Comparison of ENCODE assay signal across 21 cellular contexts in genomic region chr10:102832987-102833386, GRCh38. TPM values are rescaled to one million over a fixed set of nuclear protein-coding genes. Genes with fewer than 3 reads are reported as not detected.
DNase-seq lines count a peak whose midpoint lies in the region; ATAC-seq, FAIRE-seq and TF ChIP-seq lines count a peak whose summit lies in the region.
"Had no signal": no experiment of that assay in that cellular context is flagged by ENCODE, and none has a peak within 500 bp of the region (broad histone marks: within the 10 kb centered on the region; RNA-seq: fewer than 3 reads in every experiment).

No MANE protein-coding gene starts in this region.

- dilution Hi-C loops in keratinocyte (cut with MboI; ENCODE audit: extremely low pct_ligation_motif_present, low sequenced_read_pairs): loop anchor here (25.0 kb wide), 1 partner anchor 254 kb away; no protein-coding TSS in a partner anchor

- H3K27ac ChIP-seq in adrenal gland (peak overlapping the region in 4 of 5 donors; percentile 20 to 92 (median 63)), keratinocyte (ENCODE audit: control insufficient read depth, insufficient read depth, low read length) (no peak overlapping the region)
- H3K27ac ChIP-seq: BLaER1, PC-9, SJCRH30 had no signal

- H3K27me3 ChIP-seq in adrenal gland (no peaks in the 10 kb centered on the region), keratinocyte (ENCODE audit: control insufficient read depth, extremely low read depth, insufficient read depth, low read length) (no peaks in the 10 kb centered on the region)
- H3K27me3 ChIP-seq: BLaER1, SJCRH30 had no signal

- no peak for ATAC-seq in HG02610 (IDR thresholded peaks at IDR 0.05; ENCODE audit: unreplicated experiment)
- ATAC-seq: CD8-positive, alpha-beta T cell had no signal

- peaks cover 0 to 44% of the 10 kb centered on the region in 2 donors for H3K36me3 ChIP-seq in adrenal gland (replicated peaks in 1 of 2)
- H3K36me3 ChIP-seq in keratinocyte (ENCODE audit: control insufficient read depth in 2 of 2, extremely low read depth in 1 of 2, insufficient read depth in 2 of 2, low read length in 2 of 2): no peaks in the 10 kb centered on the region
- H3K36me3 ChIP-seq: BLaER1, SJCRH30 had no signal

- no peak for TF ChIP-seq CTCF in adrenal gland (IDR thresholded peaks at IDR 0.05)
- TF ChIP-seq CTCF in keratinocyte (optimal IDR thresholded peaks at IDR 0.05 in 1 of 3, IDR thresholded peaks at IDR 0.05 in 1 of 3, conservative IDR thresholded peaks at IDR 0.05 in 1 of 3; ENCODE audit: extremely low read depth in 1 of 3, insufficient read depth in 2 of 3, low read length in 3 of 3): no peak

- peak; percentile 17 for FAIRE-seq in keratinocyte (lab: Jason Lieb, UNC)

- no peaks in the 10 kb centered on the region for H4K20me1 ChIP-seq in keratinocyte (ENCODE audit: control insufficient read depth, extremely low read depth, insufficient read depth, low read length)
- H4K20me1 ChIP-seq: BLaER1 had no signal

- no peak overlapping the region for H2AFZ ChIP-seq in keratinocyte (ENCODE audit: control insufficient read depth, low read length)
- H2AFZ ChIP-seq: PC-9 had no signal

- H3K4me1 ChIP-seq in adrenal gland (replicated peaks in 1 of 2) (peaks cover 0 to 10% of the 10 kb centered on the region in 2 donors), keratinocyte (ENCODE audit: control insufficient read depth, extremely low read depth, insufficient read depth, low read length) (peaks cover 2% of the 10 kb centered on the region)
- H3K4me1 ChIP-seq: BLaER1, SJCRH30 had no signal

- H3K9ac ChIP-seq in keratinocyte (ENCODE audit: control insufficient read depth, extremely low read depth, insufficient read depth, low read length): no peak overlapping the region
- H3K9ac ChIP-seq: BLaER1 had no signal

- H3K9me1 ChIP-seq in keratinocyte (ENCODE audit: control insufficient read depth, extremely low read depth, insufficient read depth, low read length): no peaks in the 10 kb centered on the region

- H3K79me2 ChIP-seq in keratinocyte (ENCODE audit: control insufficient read depth, insufficient read depth, low read length): no peaks in the 10 kb centered on the region

- H3K4me3 ChIP-seq in adrenal gland (no peak overlapping the region), keratinocyte (ENCODE audit: control insufficient read depth in 2 of 3, extremely low read depth in 1 of 3, insufficient read depth in 2 of 3, low read depth in 1 of 3, low read length in 3 of 3) (no peak overlapping the region)
- H3K4me3 ChIP-seq: BLaER1, PC-9, SJCRH30 had no signal

- DNase-seq in AG08396 (ENCODE audit: low spot score) (peak; percentile 32), GM04504 (ENCODE audit: low read depth) (peak; percentile 26), adrenal gland (peak in 4 of 7 donors; percentile 45 to 61 (median 56)), keratinocyte (ENCODE audit: low read depth, low spot score) (no peak), dedifferentiated amniotic fluid mesenchymal stem cell (ENCODE audit: extremely low spot score) (no peak), NCI-H524 treated with DMSO at 0.1 percent for 48 hours (lab: John Stamatoyannopoulos, UW) (no peak), NCI-H187 treated with DMSO at 0.1 percent for 48 hours (lab: John Stamatoyannopoulos, UW) (no peak)
- DNase-seq: 8988T; Calu3; CD8-positive, alpha-beta T cell; H9; MV-4-11; NCI-H1417; NCI-H187; NCI-H345; NCI-H526; PC-9; SJCRH30 had no signal

- 66 to 75% (median 71%) methylated on average over 4 of the region's 4 CpGs for WGBS in adrenal gland, 4 donors

- H3K4me2 ChIP-seq in keratinocyte (ENCODE audit: control insufficient read depth, extremely low read depth, insufficient read depth, low read depth, low read length): no peak overlapping the region
- H3K4me2 ChIP-seq: BLaER1, PC-9 had no signal

- peak in 1 of 2 donors; percentile 64 for TF ChIP-seq POLR2A in adrenal gland (IDR thresholded peaks at IDR 0.05)

- H3K9me3 ChIP-seq in adrenal gland (replicated peaks in 1 of 3) (no peaks in the 10 kb centered on the region), keratinocyte (ENCODE audit: control insufficient read depth, low read depth, low read length) (no peaks in the 10 kb centered on the region)
- H3K9me3 ChIP-seq: SJCRH30 had no signal

- intact Hi-C loops in adrenal gland (cut with DNase I): loop anchor here (5.0 to 10.0 kb wide), 3 partner anchors 62 to 242 kb away; no protein-coding TSS in a partner anchor

RNA-seq across cellular contexts. Expression of gene CYP17A1, which starts 4.2 kb away (rescaled TPM):
- total RNA-seq in adrenal gland: over 10,000 TPM in 5 of 8 donors, 1,000 to 10,000 TPM in 3; 5,772 to 29,109 (median 14,288) TPM
- polyA plus RNA-seq in adrenal gland (over 10,000 TPM in 2 of 3 donors, 1,000 to 10,000 TPM in 1; 2,313 to 37,742 (median 10,572) TPM), keratinocyte (not detected in 3 replicates)
- polyA plus RNA-seq in keratinocyte (2011; ENCODE audit: low read depth): not detected
- not detected in 2 replicates for polyA plus RNA-seq in keratinocyte (2011; cell fraction: cytosol; rRNA removed)
- not detected in 2 replicates for polyA plus RNA-seq in keratinocyte (2011; cell fraction: nucleus; rRNA removed)
- not detected in 2 replicates for polyA plus RNA-seq in keratinocyte (2012; ENCODE audit: low replicate concordance)
- polyA minus RNA-seq in keratinocyte: not detected in 3 replicates
- polyA minus RNA-seq in keratinocyte (2011; cell fraction: cytosol; rRNA and poly(A)+ RNA removed): not detected
- not detected in 2 replicates for polyA minus RNA-seq in keratinocyte (2011; cell fraction: nucleus; rRNA and poly(A)+ RNA removed)
- total RNA-seq: Calu3; CD8-positive, alpha-beta T cell; H9; PC-9; SJCRH30 had no signal
- polyA plus RNA-seq: AG04450 had no signal

RNA-seq across cellular contexts. Expression of gene BORCS7, which starts 21.1 kb away (rescaled TPM):
- total RNA-seq in adrenal gland: 100 to 1,000 TPM in 2 of 8 donors, 10 to 100 TPM in 6; 49.7 to 154 (median 65.1) TPM
- polyA plus RNA-seq in adrenal gland: 10 to 100 TPM; 46.9 to 90.8 (median 63.1) TPM
- 19.8 to 25.9 TPM (median 24.4 TPM) in 3 replicates for polyA plus RNA-seq in keratinocyte
- 10.3 TPM for polyA plus RNA-seq in keratinocyte (2011; ENCODE audit: low read depth)
- polyA plus RNA-seq in keratinocyte (2011; cell fraction: cytosol; rRNA removed): 27.1 and 31.2 TPM in 2 replicates
- polyA plus RNA-seq in keratinocyte (2011; cell fraction: nucleus; rRNA removed): 13.2 and 14.6 TPM in 2 replicates
- 8.4 and 10.4 TPM in 2 replicates for polyA plus RNA-seq in keratinocyte (2012; ENCODE audit: low replicate concordance)
- polyA minus RNA-seq in keratinocyte: 1.6 to 9.0 TPM (median 8.7 TPM) in 3 replicates
- polyA minus RNA-seq in keratinocyte (2011; cell fraction: cytosol; rRNA and poly(A)+ RNA removed): 11.3 TPM
- polyA minus RNA-seq in keratinocyte (2011; cell fraction: nucleus; rRNA and poly(A)+ RNA removed): 4.0 and 5.8 TPM in 2 replicates

RNA-seq across cellular contexts. Expression of gene AS3MT, which starts 36.3 kb away (rescaled TPM):
- 100 to 1,000 TPM; 177 to 361 (median 286) TPM for total RNA-seq in adrenal gland
- polyA plus RNA-seq in adrenal gland (100 to 1,000 TPM; 275 to 910 (median 281) TPM), keratinocyte (0.80 to 2.0 TPM (median 0.85 TPM) in 3 replicates)
- 1.2 TPM for polyA plus RNA-seq in keratinocyte (2011; ENCODE audit: low read depth)
- polyA plus RNA-seq in keratinocyte (2011; cell fraction: cytosol; rRNA removed): 0.39 and 0.49 TPM in 2 replicates
- 0.38 TPM in 1 of 2 replicates, not detected in the other for polyA plus RNA-seq in keratinocyte (2011; cell fraction: nucleus; rRNA removed)
- 1.5 and 1.9 TPM in 2 replicates for polyA plus RNA-seq in keratinocyte (2012; ENCODE audit: low replicate concordance)
- polyA minus RNA-seq in keratinocyte: 0.64 to 0.98 TPM in 2 of 3 replicates, not detected in the other
- polyA minus RNA-seq in keratinocyte (2011; cell fraction: cytosol; rRNA and poly(A)+ RNA removed): not detected
- not detected in 2 replicates for polyA minus RNA-seq in keratinocyte (2011; cell fraction: nucleus; rRNA and poly(A)+ RNA removed)

Comparison
In these comparisons a context has a peak if more than half of its experiments do, and no peak if none do; other contexts are left out.
1. DNase-seq: peak in AG08396 (single experiment), GM04504 (single experiment) and adrenal gland (4 of 7); none in keratinocyte (single experiment), dedifferentiated amniotic fluid mesenchymal stem cell (single experiment), NCI-H524 treated with DMSO at 0.1 percent for 48 hours (single experiment) and NCI-H187 treated with DMSO at 0.1 percent for 48 hours (single experiment).
2. RNA of gene CYP17A1, which starts 4.2 kb away (polyA plus RNA-seq): 2,313 to 37,742 TPM in adrenal gland; not detected in keratinocyte; every median in the first group is over 1,000 times any median in the second.
3. RNA of gene AS3MT, which starts 36.3 kb away (polyA plus RNA-seq): 275 to 910 TPM in adrenal gland; 0.38 to 2.0 TPM in keratinocyte; every median in the first group is over 10 times any median in the second.